ENCODE assay signal across 19 cellular contexts in the genomic region with DNA sequence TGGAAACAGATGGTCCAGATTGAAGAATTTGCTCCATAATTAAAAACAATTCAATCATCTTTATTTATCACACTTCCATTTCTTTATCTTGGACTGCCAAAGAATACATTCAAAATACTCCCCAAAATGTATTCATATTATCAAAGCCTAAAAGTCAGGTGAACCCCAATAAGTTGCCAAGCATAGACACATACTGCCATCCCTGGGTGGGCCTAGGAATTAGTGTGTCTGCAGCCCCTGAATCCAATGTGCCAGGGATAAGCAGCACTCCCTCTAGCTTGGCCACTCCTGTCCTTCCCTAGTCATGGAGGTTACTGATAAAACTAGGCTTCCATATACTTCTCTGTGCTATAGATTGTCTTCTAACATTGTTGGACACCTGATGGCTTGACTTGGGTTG.
"Had no signal": no experiment of that assay in that cellular context is flagged by ENCODE, and none has a peak within 500 bp of the region (broad histone marks: within the 10 kb centered on the region; RNA-seq: fewer than 3 reads in every experiment).

No MANE protein-coding gene starts in this region.

- H3K4me3 Mint-ChIP-seq: activated CD4-positive, alpha-beta T cell treated with anti-CD3 and anti-CD28 coated beads, Interleukin-2, amount 10 ng/mL, durations not matched to agents 24 days and 14 days; activated CD8-positive, alpha-beta T cell treated with anti-CD3 and anti-CD28 coated beads, Interleukin-2, amount 10 ng/mL, durations not matched to agents 7 days and 5 days; activated naive CD4-positive, alpha-beta T cell treated with anti-CD3 and anti-CD28 coated beads for 36 hours; activated T-cell treated with anti-CD3 and anti-CD28 coated beads, Interleukin-2, amount 50 U/mL, for 4 hours; nephron progenitor cell; stimulated activated naive CD8-positive, alpha-beta T cell treated with anti-CD3 and anti-CD28 coated beads, Interleukin-15, Interleukin-2, amounts not matched to agents 100 ng/mL and 50 ng/mL, for 24 hours; T-helper 2 cell treated with Interferon-gamma antibody and Interleukin-4, amounts not matched to agents 5 μg/mL and 100 μg/mL, for 36 hours had no signal

- H3K27ac ChIP-seq: dorsolateral prefrontal cortex, epithelial cell of prostate, left ventricle myocardium inferior, tibial nerve, vagina had no signal

- H3K9me3 ChIP-seq: left ventricle myocardium inferior, tibial nerve, vagina had no signal

- H3K27me3 ChIP-seq: tibial nerve, vagina had no signal

- DNase-seq: activated CD4-positive, alpha-beta T cell treated with anti-CD3 and anti-CD28 coated beads, Interleukin-2, amount 10 ng/mL, durations not matched to agents 24 days and 14 days; activated CD4-positive, CD25-positive, alpha-beta regulatory T cell; activated CD8-positive, alpha-beta T cell treated with anti-CD3 and anti-CD28 coated beads, Interleukin-2, amount 10 ng/mL, durations not matched to agents 7 days and 5 days; activated naive CD4-positive, alpha-beta T cell treated with anti-CD3 and anti-CD28 coated beads for 36 hours; activated T-cell treated with anti-CD3 and anti-CD28 coated beads, Interleukin-2, amount 50 U/mL, for 4 hours; anterior cingulate cortex; dorsolateral prefrontal cortex; head of caudate nucleus; kidney; left ventricle myocardium inferior; nephron progenitor cell; retina; stimulated activated CD4-positive, alpha-beta T cell treated with anti-CD3 and anti-CD28 coated beads, Interleukin-1b, Interleukin-23, amount 100 ng/mL, for 48 hours; stimulated activated CD8-positive, alpha-beta memory T cell treated with anti-CD3 and anti-CD28 coated beads, Interleukin-4, amount 100 ng/mL, for 48 hours had no signal

- H3K36me3 ChIP-seq: left ventricle myocardium inferior, tibial nerve, vagina had no signal

- H3K4me1 Mint-ChIP-seq: activated CD4-positive, alpha-beta T cell treated with anti-CD3 and anti-CD28 coated beads, Interleukin-2, amount 10 ng/mL, durations not matched to agents 24 days and 14 days had no signal

- ATAC-seq: activated CD8-positive, alpha-beta T cell treated with anti-CD3 and anti-CD28 coated beads, Interleukin-2, amount 10 ng/mL, durations not matched to agents 7 days and 5 days; activated T-cell treated with anti-CD3 and anti-CD28 coated beads, Interleukin-2, amount 50 U/mL, for 4 hours had no signal

- H3K9me3 Mint-ChIP-seq: activated CD4-positive, alpha-beta T cell treated with anti-CD3 and anti-CD28 coated beads, Interleukin-2, amount 10 ng/mL, durations not matched to agents 24 days and 14 days; activated naive CD4-positive, alpha-beta T cell treated with anti-CD3 and anti-CD28 coated beads for 36 hours; activated T-cell treated with anti-CD3 and anti-CD28 coated beads, Interleukin-2, amount 50 U/mL, for 4 hours; nephron progenitor cell; T-helper 2 cell treated with Interferon-gamma antibody and Interleukin-4, amounts not matched to agents 5 μg/mL and 100 μg/mL, for 36 hours had no signal

- H3K4me3 ChIP-seq: dorsolateral prefrontal cortex, left ventricle myocardium inferior, tibial nerve, vagina had no signal

- H3K27ac Mint-ChIP-seq: activated CD4-positive, alpha-beta T cell treated with anti-CD3 and anti-CD28 coated beads, Interleukin-2, amount 10 ng/mL, durations not matched to agents 24 days and 14 days; activated CD8-positive, alpha-beta T cell treated with anti-CD3 and anti-CD28 coated beads, Interleukin-2, amount 10 ng/mL, durations not matched to agents 7 days and 5 days; activated naive CD4-positive, alpha-beta T cell treated with anti-CD3 and anti-CD28 coated beads for 36 hours; nephron progenitor cell; stimulated activated naive CD8-positive, alpha-beta T cell treated with anti-CD3 and anti-CD28 coated beads, Interleukin-15, Interleukin-2, amounts not matched to agents 100 ng/mL and 50 ng/mL, for 24 hours; T-helper 2 cell treated with Interferon-gamma antibody and Interleukin-4, amounts not matched to agents 5 μg/mL and 100 μg/mL, for 36 hours had no signal
